ENCODE assay signal across 8 cellular contexts in the genomic region with DNA sequence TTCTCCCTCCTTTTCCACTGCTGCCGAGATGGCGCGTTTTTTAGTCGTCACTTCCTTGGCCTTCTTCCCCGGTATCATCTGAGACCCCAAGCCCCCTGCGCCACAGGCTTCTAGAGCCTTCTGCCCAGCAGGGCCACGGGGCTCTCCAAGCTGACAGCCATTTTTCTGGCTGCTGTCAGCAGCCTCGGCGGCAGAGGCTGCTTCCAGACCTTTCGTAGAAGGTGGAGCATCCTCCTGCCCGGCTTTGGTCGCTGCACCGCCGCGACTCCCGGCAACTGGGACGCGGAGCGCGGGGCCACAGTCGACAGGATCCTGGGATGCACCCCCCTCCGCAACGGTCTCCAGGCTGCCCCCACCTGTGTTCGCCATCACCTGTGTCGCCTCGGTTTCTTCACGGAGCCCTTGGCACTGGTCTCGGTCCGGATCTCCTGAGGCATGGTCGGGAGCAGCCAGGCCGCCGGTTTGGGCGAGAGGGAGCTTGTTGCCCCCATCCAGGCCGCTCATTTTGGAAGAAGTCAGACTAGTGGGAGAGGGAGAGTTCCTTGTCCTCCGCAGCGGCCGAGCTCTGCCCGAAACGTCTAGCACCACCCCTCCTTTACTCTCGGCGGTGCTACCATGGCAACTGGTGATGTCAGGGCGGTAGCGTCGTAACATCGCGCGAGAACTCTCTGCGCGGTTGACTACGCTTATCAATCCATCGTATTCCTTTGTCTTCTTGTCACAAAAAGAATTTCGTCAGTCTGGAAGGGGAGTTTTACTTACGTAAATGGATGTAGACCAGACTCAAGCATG. TPM values are rescaled to one million over a fixed set of nuclear protein-coding genes. Genes with fewer than 3 reads are reported as not detected.
DNase-seq lines count a peak whose midpoint lies in the region; ATAC-seq, FAIRE-seq and TF ChIP-seq lines count a peak whose summit lies in the region.

A gene (minus strand): TSS at position 571 of the 792 bp plus-strand sequence. CDS start 67 bp downstream, at position 504.

- BruUV-seq in Caco-2 (replicated peaks; lab: Mats Ljungman, UMichigan) = no TSS peak

- DNase-seq in Caco-2 (peak; percentile 92), HTR-8/SVneo (ENCODE audit: insufficient read length, low spot score) (peak; percentile 90), NOMO-1 treated with DMSO at 0.1 percent for 48 hours (lab: John Stamatoyannopoulos, UW; ENCODE audit: unreplicated experiment) (peak; percentile 88), endodermal cell (peak; percentile 97), memory B cell (ENCODE audit: low spot score in 2 of 2) (peak; percentile 82 to 87)
- DNase-seq in activated CD8-positive, alpha-beta memory T cell treated with anti-CD3 and anti-CD28 coated beads for 4 hours (ENCODE audit: low read depth in 2 of 2) = peak; percentile 83
- DNase-seq in stimulated activated CD8-positive, alpha-beta memory T cell treated with anti-CD3 and anti-CD28 coated beads, Interleukin-12 subunit alpha, Interleukin-12 subunit beta, amount 100 ng/mL, for 1 hour (ENCODE audit: low read depth) = peak; percentile 81

- H3K9me3 ChIP-seq in Caco-2 (no peaks in the 10 kb centered on the region), endodermal cell (ENCODE audit: control insufficient read depth, low read length) (no peaks in the 10 kb centered on the region)

- ATAC-seq in GM21390 (IDR thresholded peaks at IDR 0.05; ENCODE audit: unreplicated experiment) (peak; percentile 99), memory B cell (ENCODE audit: low read depth) (peak; percentile 97)

- H3K4me3 Mint-ChIP-seq in Caco-2 (ENCODE audit: unreplicated experiment) (no peak within 1 kb of the TSS), endodermal cell (no peak within 1 kb of the TSS), memory B cell (no peak within 1 kb of the TSS)

- H3K27me3 ChIP-seq in Caco-2 (replicated peaks; ENCODE audit: control insufficient read depth, insufficient read depth, low read length) = no peaks in the 10 kb centered on the region
- no peaks in the 10 kb centered on the region for H3K27me3 ChIP-seq in endodermal cell (ENCODE audit: control insufficient read depth, insufficient read depth, low read length, poor library complexity, severe bottlenecking)

- H3K27me3 Mint-ChIP-seq in Caco-2 (ENCODE audit: insufficient read depth, unreplicated experiment) (no peaks in the 10 kb centered on the region), endodermal cell (ENCODE audit: insufficient read depth) (no peaks in the 10 kb centered on the region), memory B cell (no peaks in the 10 kb centered on the region)

- FAIRE-seq in HTR-8/SVneo (lab: Jason Lieb, UNC) = peak; percentile 94

- H3K4me1 Mint-ChIP-seq in Caco-2 (ENCODE audit: low read depth, unreplicated experiment) (peaks cover 16% of the 10 kb centered on the region), endodermal cell (peaks cover 29% of the 10 kb centered on the region), memory B cell (peaks cover 27% of the 10 kb centered on the region)

- H3K27ac Mint-ChIP-seq in Caco-2 (ENCODE audit: unreplicated experiment) (no peak within 1 kb of the TSS), endodermal cell (no peak within 1 kb of the TSS), memory B cell (no peak within 1 kb of the TSS)

- intact Hi-C loops in Caco-2 (cut with micrococcal nuclease; ENCODE audit: unreplicated experiment) = loop anchor here (2.0 to 10.0 kb wide), 3 partner anchors 15 to 239 kb away; a partner anchor contains a TSS

- H3K27ac ChIP-seq in endodermal cell (ENCODE audit: low read depth, low read length) = peak within 1 kb of the TSS; percentile 98

- H3K4me1 ChIP-seq in Caco-2 (peaks cover 19% of the 10 kb centered on the region), endodermal cell (ENCODE audit: control insufficient read depth, insufficient read depth, low read length) (peaks cover 13% of the 10 kb centered on the region)

- H3K36me3 Mint-ChIP-seq in Caco-2 (ENCODE audit: insufficient read depth, unreplicated experiment) (peaks cover 6% of the 10 kb centered on the region), endodermal cell (ENCODE audit: low read depth) (no peaks in the 10 kb centered on the region), memory B cell (no peaks in the 10 kb centered on the region)

- H3K36me3 ChIP-seq in Caco-2 (ENCODE audit: control insufficient read depth, insufficient read depth, low read length) (no peaks in the 10 kb centered on the region; the same call in 1 of the 2 replicates), endodermal cell (ENCODE audit: control insufficient read depth, insufficient read depth, low read length) (peaks cover 9% of the 10 kb centered on the region)

- CTCF ChIA-PET in Caco-2 (lab: Charles Lee) = interaction anchor here (1.0 to 2.4 kb wide), 3 partner anchors 15 to 258 kb away, joined by 3 to 16 read pairs (median 5); a partner anchor contains a TSS

- TF ChIP-seq CTCF in Caco-2 (IDR thresholded peaks at IDR 0.05; ENCODE audit: insufficient read depth in 1 of 2, low read depth in 1 of 2, low read length in 1 of 2, severe bottlenecking in 1 of 2, unreplicated experiment in 1 of 2) = no peak
- TF ChIP-seq CTCF in endodermal cell (conservative IDR thresholded peaks at IDR 0.05) = no peak

- peak within 1 kb of the TSS; percentile 95 for H3K9ac ChIP-seq in endodermal cell (ENCODE audit: extremely low read depth, low read length, poor library complexity, severe bottlenecking)

- H3K9me3 Mint-ChIP-seq in Caco-2 (ENCODE audit: unreplicated experiment) = no peaks in the 10 kb centered on the region
- H3K9me3 Mint-ChIP-seq in endodermal cell = no peaks in the 10 kb centered on the region
- H3K9me3 Mint-ChIP-seq in memory B cell = no peaks in the 10 kb centered on the region

- WGBS in endodermal cell (ENCODE audit: insufficient coverage in 1 of 2, insufficient read length in 1 of 2), 2 experiments = 1% methylated on average over 25 to 53 of the region's 53 CpGs

- peak within 1 kb of the TSS; percentile 99 for H3K4me3 ChIP-seq in Caco-2 (ENCODE audit: low read depth, low read length)
- H3K4me3 ChIP-seq in endodermal cell (ENCODE audit: low read length) = peak within 1 kb of the TSS; percentile 81

- POLR2A ChIA-PET in Caco-2 (lab: Charles Lee) = interaction anchor here (0.9 to 1.0 kb wide), 2 partner anchors 10 to 26 kb away, joined by 3 to 6 read pairs; a partner anchor contains a TSS

RNA-seq across cellular contexts. Expression of the gene that starts here (rescaled TPM):
- total RNA-seq in Caco-2 (2022) (10.7 and 10.9 TPM in 2 replicates), endodermal cell (10 to 100 TPM; 27.1 to 27.2 TPM)
- 43.8 TPM for polyA plus RNA-seq in endodermal cell (2013, experiment 1 of 2)
- polyA plus RNA-seq in endodermal cell (2013, experiment 2 of 2) = 40.6 TPM

Comparison
In these comparisons a context has a peak if more than half of its experiments do, and no peak if none do; other contexts are left out.
1. Peak in every context shown above with its lines: DNase-seq, ATAC-seq, H3K4me3 ChIP-seq and H3K27ac ChIP-seq.